In genomic region chr17:42428141-42428944, GRCh38 we compare ENCODE assay signal across 1 cellular context.
TF ChIP-seq lines count a peak whose summit lies in the region.

No MANE protein-coding gene starts in this region.

TF ChIP-seq in SK-N-SH, 30 proteins besides CTCF, POLR2A, EP300 and RAD21 (continued from another document):
- TF ChIP-seq IRF3 (IDR thresholded peaks at IDR 0.05; ENCODE audit: low read depth, low read length), result no peak
- TF ChIP-seq POLR2AphosphoS5 (IDR thresholded peaks at IDR 0.05; ENCODE audit: low read depth, low read length), result peak; percentile 63; the same call in 1 of the 2 replicates
- peak; percentile 82 for TF ChIP-seq TCF12 (IDR thresholded peaks at IDR 0.05)
- TF ChIP-seq RXRA (IDR thresholded peaks at IDR 0.05; ENCODE audit: borderline replicate concordance, low read depth), result no peak; the same call in 1 of the 2 replicates
- no peak for TF ChIP-seq FOXJ3 (CRISPR knock-in tag; IDR thresholded peaks at IDR 0.05)
- TF ChIP-seq TAF1 (IDR thresholded peaks at IDR 0.05; ENCODE audit: borderline replicate concordance, low read depth, low read length), result no peak
- peak; percentile 45; the same call in 1 of the 2 replicates for TF ChIP-seq FOXM1 (IDR thresholded peaks at IDR 0.05; ENCODE audit: low read depth)
- no peak for TF ChIP-seq NRF1 (IDR thresholded peaks at IDR 0.05; ENCODE audit: low read depth, low read length)
- peak; percentile 82 for TF ChIP-seq SMC3 (IDR thresholded peaks at IDR 0.05; ENCODE audit: low read depth, low read length)
- TF ChIP-seq FOSL2 (IDR thresholded peaks at IDR 0.05; ENCODE audit: borderline replicate concordance, low read depth), result peak; percentile 99
- no peak for TF ChIP-seq YY1 (IDR thresholded peaks at IDR 0.05; ENCODE audit: low read depth)
- peak; percentile 70 for TF ChIP-seq NFIC (IDR thresholded peaks at IDR 0.05; ENCODE audit: borderline replicate concordance)
- TF ChIP-seq PBX3 (IDR thresholded peaks at IDR 0.05), result peak; percentile 79
- no peak for TF ChIP-seq EZH2phosphoT487 (IDR thresholded peaks at IDR 0.05; ENCODE audit: borderline replicate concordance, low read depth)
- TF ChIP-seq MAX (IDR thresholded peaks at IDR 0.05; ENCODE audit: low read depth), result peak; percentile 83; the same call in 1 of the 2 replicates
- TF ChIP-seq MXI1 (IDR thresholded peaks at IDR 0.05; ENCODE audit: low read depth, low read length), result no peak
- no peak for TF ChIP-seq REST (IDR thresholded peaks at IDR 0.05; ENCODE audit: low read depth, low read length)
- TF ChIP-seq JUND (IDR thresholded peaks at IDR 0.05), result peak; percentile 95
- TF ChIP-seq TEAD4 (IDR thresholded peaks at IDR 0.05; ENCODE audit: borderline replicate concordance, insufficient read depth), result peak; percentile 88; the same call in 1 of the 2 replicates
- TF ChIP-seq RFX5 (IDR thresholded peaks at IDR 0.05; ENCODE audit: low read length), result no peak
- TF ChIP-seq ZBTB33 (IDR thresholded peaks at IDR 0.05; ENCODE audit: borderline replicate concordance, low read depth), result peak; percentile 57; the same call in 1 of the 2 replicates
